7 cellular contexts compared by ENCODE assay signal in the genomic region with DNA sequence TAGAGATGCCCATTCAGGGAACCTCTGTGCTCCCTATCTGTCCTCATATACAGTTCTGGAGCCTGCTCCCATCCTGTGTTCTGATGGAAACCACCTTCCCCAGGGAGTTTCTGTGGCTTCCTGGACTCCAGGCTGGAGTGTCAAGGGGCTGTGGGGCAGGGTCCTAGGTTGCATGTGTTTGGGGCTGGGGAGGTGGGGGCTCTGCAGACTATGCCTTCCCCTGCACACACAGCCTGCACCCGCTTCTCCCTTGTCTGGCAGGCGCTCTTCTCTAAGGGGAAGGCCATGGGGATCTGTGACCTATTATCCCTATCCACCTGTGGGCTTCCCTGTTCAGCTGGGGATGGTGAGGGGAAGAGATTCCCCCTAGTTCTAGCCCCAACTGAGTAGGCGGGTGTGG. TPM values are rescaled to one million over a fixed set of nuclear protein-coding genes. Genes with fewer than 3 reads are reported as not detected.
DNase-seq lines count a peak whose midpoint lies in the region; ATAC-seq and TF ChIP-seq lines count a peak whose summit lies in the region.

No MANE protein-coding gene starts in this region.

- H3K36me3 Mint-ChIP-seq in activated CD8-positive, alpha-beta T cell treated with anti-CD3 and anti-CD28 coated beads for 36 hours (ENCODE audit: low read depth), result peaks cover 10% of the 10 kb centered on the region
- peaks cover 0 to 4% (median 2%) of the 10 kb centered on the region in 3 donors for H3K36me3 Mint-ChIP-seq in immature natural killer cell

- peaks cover 42 to 98% (median 95%) of the 10 kb centered on the region in 5 donors for H3K4me1 ChIP-seq in subcutaneous abdominal adipose tissue (ENCODE audit: control insufficient read depth in 5 of 5, insufficient read depth in 5 of 5, low read length in 5 of 5)

- peak overlapping the region in 4 of 5 donors; percentile 25 to 71 (median 51) for H3K9ac ChIP-seq in subcutaneous abdominal adipose tissue (ENCODE audit: low read length in 5 of 5)

- no peaks in the 10 kb centered on the region for H3K9me3 Mint-ChIP-seq in activated CD8-positive, alpha-beta T cell treated with anti-CD3 and anti-CD28 coated beads for 36 hours
- peaks cover 0 to 4% (median 2%) of the 10 kb centered on the region in 6 donors for H3K9me3 Mint-ChIP-seq in immature natural killer cell

- peak overlapping the region; percentile 19 for H3K4me3 ChIP-seq in HL-60 (replicated peaks; ENCODE audit: insufficient read depth, low read length)
- peak overlapping the region in 4 of 5 donors; percentile 63 to 86 (median 64) for H3K4me3 ChIP-seq in subcutaneous abdominal adipose tissue (ENCODE audit: low read depth in 1 of 5, low read length in 5 of 5)
- H3K4me3 ChIP-seq in foreskin fibroblast (ENCODE audit: low read depth in 1 of 2, low read length in 2 of 2), result no peak overlapping the region

- H3K27me3 Mint-ChIP-seq in activated CD8-positive, alpha-beta T cell treated with anti-CD3 and anti-CD28 coated beads for 36 hours, result no peaks in the 10 kb centered on the region
- peaks cover 40 to 42% (median 40%) of the 10 kb centered on the region in 3 donors for H3K27me3 Mint-ChIP-seq in immature natural killer cell (ENCODE audit: low read depth in 3 of 3)

- DNase-seq in HL-60 (ENCODE audit: low read depth in 1 of 2, low spot score in 1 of 2) (no peak), immature natural killer cell (no peak), NCI-H1694 treated with DMSO at 0.1 percent for 48 hours (lab: John Stamatoyannopoulos, UW) (no peak), foreskin fibroblast (no peak), germinal center (ENCODE audit: low spot score) (no peak)
- DNase-seq in activated CD8-positive, alpha-beta T cell treated with anti-CD3 and anti-CD28 coated beads for 36 hours, result no peak

- intact Hi-C loops in activated CD8-positive, alpha-beta T cell treated with anti-CD3 and anti-CD28 coated beads for 36 hours (cut with micrococcal nuclease), result no loop called here

- H3K36me3 ChIP-seq in subcutaneous abdominal adipose tissue (ENCODE audit: control insufficient read depth in 5 of 5, insufficient read depth in 5 of 5, low read length in 5 of 5), result no peaks in the 10 kb centered on the region

- peak overlapping the region; percentile 98 for H3K4me3 Mint-ChIP-seq in activated CD8-positive, alpha-beta T cell treated with anti-CD3 and anti-CD28 coated beads for 36 hours
- peak overlapping the region; percentile 86 to 94 (median 91) for H3K4me3 Mint-ChIP-seq in immature natural killer cell

- H3K9me3 ChIP-seq in subcutaneous abdominal adipose tissue (ENCODE audit: control insufficient read depth in 5 of 5, low read length in 5 of 5), result no peaks in the 10 kb centered on the region

- CTCF ChIA-PET in activated CD8-positive, alpha-beta T cell treated with anti-CD3 and anti-CD28 coated beads for 36 hours (lab: Charles Lee), result interaction anchor here (1.2 to 42.0 kb wide), 2 partner anchors 28 to 104 kb away, joined by 3 to 780 read pairs; no protein-coding TSS in a partner anchor

- H3K27ac Mint-ChIP-seq in activated CD8-positive, alpha-beta T cell treated with anti-CD3 and anti-CD28 coated beads for 36 hours, result peak overlapping the region; percentile 99
- H3K27ac Mint-ChIP-seq in immature natural killer cell, result peak overlapping the region; percentile 99 to 100 (median 100)

- POLR2A ChIA-PET in activated CD8-positive, alpha-beta T cell treated with anti-CD3 and anti-CD28 coated beads for 36 hours (lab: Charles Lee), result interaction anchor here (0.8 to 11.5 kb wide), 12 partner anchors 8 to 238 kb away, joined by 3 to 101 read pairs (median 4); a partner anchor contains a TSS

- TF ChIP-seq CTCF in HL-60 (IDR thresholded peaks at IDR 0.05; ENCODE audit: insufficient read depth, low read length) (no peak), foreskin fibroblast (IDR thresholded peaks at IDR 0.05; ENCODE audit: low read depth, low read length) (no peak)
- TF ChIP-seq CTCF in activated CD8-positive, alpha-beta T cell treated with anti-CD3 and anti-CD28 coated beads for 36 hours (IDR thresholded peaks at IDR 0.05), result no peak

- H3K4me1 Mint-ChIP-seq in activated CD8-positive, alpha-beta T cell treated with anti-CD3 and anti-CD28 coated beads for 36 hours (ENCODE audit: low read depth), result peaks cover 82% of the 10 kb centered on the region
- peaks cover 94 to 95% of the 10 kb centered on the region in 2 donors for H3K4me1 Mint-ChIP-seq in immature natural killer cell

- H3K27ac ChIP-seq in HL-60 (replicated peaks) (peak overlapping the region; percentile 98), subcutaneous abdominal adipose tissue (ENCODE audit: low read depth, low read length) (peak overlapping the region; percentile 88)

- no peaks in the 10 kb centered on the region for H3K27me3 ChIP-seq in HL-60 (ENCODE audit: insufficient read depth, poor library complexity, severe bottlenecking)
- H3K27me3 ChIP-seq in subcutaneous abdominal adipose tissue (ENCODE audit: control insufficient read depth in 5 of 5, insufficient read depth in 4 of 5, low read length in 5 of 5), result no peaks in the 10 kb centered on the region

- no peak for ATAC-seq in activated CD8-positive, alpha-beta T cell treated with anti-CD3 and anti-CD28 coated beads for 36 hours

RNA-seq across cellular contexts. Expression of a gene that starts 14.3 kb away (rescaled TPM):
- 10 to 100 TPM; 34.7 to 36.2 TPM for total RNA-seq in activated CD8-positive, alpha-beta T cell treated with anti-CD3 and anti-CD28 coated beads for 36 hours
- 10 to 100 TPM in 1 of 3 donors, 1 to 10 TPM in 2; 4.6 to 12.1 (median 4.6) TPM for polyA plus RNA-seq in immature natural killer cell

RNA-seq across cellular contexts. Expression of a gene that starts 35.6 kb away (rescaled TPM):
- total RNA-seq in activated CD8-positive, alpha-beta T cell treated with anti-CD3 and anti-CD28 coated beads for 36 hours, result 100 to 1,000 TPM; 110 to 118 TPM
- polyA plus RNA-seq in immature natural killer cell, result 1 to 10 TPM in 2 of 3 donors, under 1 TPM in 1; 0.81 to 1.8 (median 1.5) TPM

RNA-seq across cellular contexts. Expression of a gene that starts 41.2 kb away (rescaled TPM):
- not detected for total RNA-seq in activated CD8-positive, alpha-beta T cell treated with anti-CD3 and anti-CD28 coated beads for 36 hours
- polyA plus RNA-seq in immature natural killer cell, result under 1 TPM in 2 of 3 donors, not detected in 1; 0.40 to 0.68 TPM

Comparison
In these comparisons a context has a peak if more than half of its experiments do, and no peak if none do; other contexts are left out.
1. H3K4me3 ChIP-seq: peak in HL-60 (single experiment) and subcutaneous abdominal adipose tissue (4 of 5); none in foreskin fibroblast (0 of 2).